1 cellular context compared by ENCODE assay signal in genomic region chr19:35314031-35314430, GRCh38.
TF ChIP-seq lines count a peak whose summit lies in the region.

No MANE protein-coding gene starts in this region.

TF ChIP-seq in SK-N-SH, 30 proteins besides CTCF, POLR2A, EP300 and RAD21 (continued from another document):
- TF ChIP-seq MAX (IDR thresholded peaks at IDR 0.05; ENCODE audit: low read depth): no peak
- no peak for TF ChIP-seq POLR2AphosphoS5 (IDR thresholded peaks at IDR 0.05; ENCODE audit: low read depth, low read length)
- no peak for TF ChIP-seq GABPA (IDR thresholded peaks at IDR 0.05; ENCODE audit: low read depth)
- no peak for TF ChIP-seq IRF3 (IDR thresholded peaks at IDR 0.05; ENCODE audit: low read depth, low read length)
- TF ChIP-seq ELF1 (IDR thresholded peaks at IDR 0.05): no peak
- no peak for TF ChIP-seq USF1 (IDR thresholded peaks at IDR 0.05; ENCODE audit: borderline replicate concordance, low read depth)
- no peak for TF ChIP-seq NRF1 (IDR thresholded peaks at IDR 0.05; ENCODE audit: low read depth, low read length)
- no peak for TF ChIP-seq REST (IDR thresholded peaks at IDR 0.05; ENCODE audit: low read depth, low read length)
- no peak for TF ChIP-seq TAF1 (IDR thresholded peaks at IDR 0.05; ENCODE audit: borderline replicate concordance, low read depth, low read length)
- TF ChIP-seq SIN3A (IDR thresholded peaks at IDR 0.05; ENCODE audit: borderline replicate concordance, low read depth, low read length): no peak
- TF ChIP-seq EZH2phosphoT487 (IDR thresholded peaks at IDR 0.05; ENCODE audit: borderline replicate concordance, low read depth): no peak
- TF ChIP-seq PBX3 (IDR thresholded peaks at IDR 0.05): no peak
